In genomic region chr12:93612719-93613228, GRCh38 we compare ENCODE assay signal across 24 cellular contexts. TPM values are rescaled to one million over a fixed set of nuclear protein-coding genes. Genes with fewer than 3 reads are reported as not detected.
A peak's percentile ranks its signal among the peaks of the same experiment; 100 is the strongest.
DNase-seq lines count a peak whose midpoint lies in the region; ATAC-seq and TF ChIP-seq lines count a peak whose summit lies in the region.
"Had no signal": no experiment of that assay in that cellular context is flagged by ENCODE, and none has a peak within 500 bp of the region (broad histone marks: within the 10 kb centered on the region; RNA-seq: fewer than 3 reads in every experiment).

No MANE protein-coding gene starts in this region.

- no peaks in the 10 kb centered on the region for H3K36me3 ChIP-seq in neuronal stem cell (replicated peaks in 1 of 2; ENCODE audit: control insufficient read depth in 2 of 2, insufficient read depth in 2 of 2, low read length in 2 of 2)
- H3K36me3 ChIP-seq: BLaER1 had no signal

- H3K36me3 Mint-ChIP-seq in H9 (ENCODE audit: insufficient read depth in 1 of 3, low read depth in 3 of 3), result peaks cover 0 to under 1% (median 0%) of the 10 kb centered on the region in 3 experiments; a peak in 3 of 7 replicates
- H3K36me3 Mint-ChIP-seq: CD4-positive, CD25-positive, alpha-beta regulatory T cell had no signal

- peak overlapping the region; percentile 22 to 48 (median 30); a peak in 3 of 7 replicates for H3K27ac Mint-ChIP-seq in H9
- H3K27ac Mint-ChIP-seq: CD4-positive, CD25-positive, alpha-beta regulatory T cell had no signal

- peak; percentile 69 for DNase-seq in Ammon's horn (ENCODE audit: low spot score)
- no peak for DNase-seq in H9
- DNase-seq in hippocampal formation (lab: John Stamatoyannopoulos, UW), result peak; percentile 9 to 29
- DNase-seq in neuronal stem cell (ENCODE audit: low spot score), result no peak
- no peak for DNase-seq in NCI-H1092 (lab: John Stamatoyannopoulos, UW)
- no peak for DNase-seq in D341Med (ENCODE audit: low spot score)
- DNase-seq: CD4-positive, CD25-positive, alpha-beta regulatory T cell; DMS53; H7; IMR-90; MM.1S; NCI-H1417; NCI-H1694; NCI-H2081; NCI-H2227 treated with DMSO at 0.1 percent for 48 hours; NCI-H510A; NCI-H69; RPMI8226; SHP77 treated with DMSO at 0.1 percent for 48 hours had no signal

- H3K23ac ChIP-seq in H9 (ENCODE audit: insufficient read length, low read depth, low read length) (no peak overlapping the region), neuronal stem cell (ENCODE audit: low read depth, low read length, poor library complexity) (no peak overlapping the region)

- H4K5ac ChIP-seq in H9 (ENCODE audit: insufficient read length, low read depth, low read length), result no peak overlapping the region

- no peaks in the 10 kb centered on the region for H3K27me3 Mint-ChIP-seq in H9 (ENCODE audit: low read depth)

- H3K18ac ChIP-seq in H9 (ENCODE audit: insufficient read length, low read depth, low read length) (no peak overlapping the region), neuronal stem cell (ENCODE audit: low read length) (no peak overlapping the region)

- no peaks in the 10 kb centered on the region for H3K9me3 ChIP-seq in H9 (ENCODE audit: control insufficient read depth, low read depth, low read length)
- H3K9me3 ChIP-seq in neuronal stem cell (replicated peaks in 1 of 2; ENCODE audit: control insufficient read depth in 2 of 2, insufficient read depth in 1 of 2, low read depth in 1 of 2, low read length in 2 of 2), result no peaks in the 10 kb centered on the region

- H2BK12ac ChIP-seq in H9 (ENCODE audit: insufficient read length, low read depth, low read length) (no peak overlapping the region), neuronal stem cell (ENCODE audit: low read length) (no peak overlapping the region)

- TF ChIP-seq CTCF in H9 (conservative IDR thresholded peaks at IDR 0.05), result no peak

- no peak overlapping the region for H3K9ac ChIP-seq in H9 (ENCODE audit: extremely low read depth, insufficient read length, low read length)
- H3K9ac ChIP-seq in neuronal stem cell (ENCODE audit: low read depth, low read length, poor library complexity), result no peak overlapping the region
- H3K9ac ChIP-seq: BLaER1, KMS-11 had no signal

- H3K27ac ChIP-seq in H9 (ENCODE audit: insufficient read length, low read depth, low read length) (no peak overlapping the region), neuronal stem cell (replicated peaks; ENCODE audit: low read length) (no peak overlapping the region)
- H3K27ac ChIP-seq: BLaER1, KMS-11 had no signal

- H3K4me3 Mint-ChIP-seq in H9, result no peak overlapping the region
- H3K4me3 Mint-ChIP-seq: CD4-positive, CD25-positive, alpha-beta regulatory T cell had no signal

- H2BK20ac ChIP-seq in H9 (ENCODE audit: low read depth, low read length, poor library complexity, severe bottlenecking), result no peak overlapping the region

- no peak overlapping the region for H3T11ph ChIP-seq in H9 (ENCODE audit: low read length)

- H3K14ac ChIP-seq in H9 (ENCODE audit: insufficient read depth, low read length), result no peak overlapping the region
- no peak overlapping the region for H3K14ac ChIP-seq in neuronal stem cell (ENCODE audit: low read length)

- no peak overlapping the region for H4K91ac ChIP-seq in H9 (ENCODE audit: insufficient read length, low read depth, low read length)
- H4K91ac ChIP-seq in neuronal stem cell (ENCODE audit: low read depth, low read length, poor library complexity), result no peak overlapping the region

- H3K4me2 ChIP-seq in H9 (ENCODE audit: insufficient read depth, insufficient read length, low read length), result no peak overlapping the region
- H3K4me2 ChIP-seq in neuronal stem cell (ENCODE audit: insufficient read depth, low read length, poor library complexity, severe bottlenecking), result no peak overlapping the region
- H3K4me2 ChIP-seq: BLaER1, KMS-11 had no signal

- no peaks in the 10 kb centered on the region for H3K23me2 ChIP-seq in H9 (ENCODE audit: insufficient read length, low read depth, low read length, poor library complexity, severe bottlenecking)

- no peaks in the 10 kb centered on the region for H4K20me1 ChIP-seq in H9 (ENCODE audit: control insufficient read depth, insufficient read depth, insufficient read length)
- H4K20me1 ChIP-seq: BLaER1 had no signal

- H2BK5ac ChIP-seq in H9 (ENCODE audit: insufficient read length, low read length) (no peak overlapping the region), neuronal stem cell (ENCODE audit: low read length) (no peak overlapping the region)

- H2BK120ac ChIP-seq in H9 (ENCODE audit: low read depth, low read length, poor library complexity, severe bottlenecking) (no peak overlapping the region), neuronal stem cell (ENCODE audit: low read depth, low read length) (no peak overlapping the region)

- peaks cover 9% of the 10 kb centered on the region; the same call in 1 of the 2 replicates for H3K4me1 ChIP-seq in H9 (ENCODE audit: insufficient read depth, low read length)
- peaks cover 7 to 10% of the 10 kb centered on the region in 2 donors for H3K4me1 ChIP-seq in neuronal stem cell (ENCODE audit: control insufficient read depth in 2 of 2, insufficient read depth in 1 of 2, low read depth in 1 of 2, low read length in 2 of 2)
- H3K4me1 ChIP-seq: BLaER1 had no signal

- H3K56ac ChIP-seq in H9 (ENCODE audit: insufficient read length, low read depth, low read length), result no peak overlapping the region

- H3K4me3 ChIP-seq in neuronal stem cell (ENCODE audit: low read length in 2 of 2), result no peak overlapping the region
- H3K4me3 ChIP-seq: BLaER1 had no signal

- H3K4ac ChIP-seq in H9 (ENCODE audit: low read depth, low read length), result no peak overlapping the region
- no peak overlapping the region for H3K4ac ChIP-seq in neuronal stem cell (ENCODE audit: low read length)

- WGBS in H9 (ENCODE audit: extremely low coverage, insufficient read length, low lambda C conversion rate), result no CpG with 5 or more reads among the region's 4 CpGs
- no CpG with 5 or more reads among the region's 4 CpGs for WGBS in neuronal stem cell (ENCODE audit: extremely low coverage in 2 of 2, insufficient read length in 2 of 2, insufficient replicate concordance in 1 of 2), 2 donors

- H3K4me1 Mint-ChIP-seq in H9, result peaks cover 49 to 56% of the 10 kb centered on the region in 2 experiments

- H2BK15ac ChIP-seq in H9 (ENCODE audit: low read depth, low read length), result no peak overlapping the region
- H2BK15ac ChIP-seq in neuronal stem cell (ENCODE audit: low read length), result no peak overlapping the region

- H2AK5ac ChIP-seq in H9 (ENCODE audit: insufficient read length, low read length) (no peak overlapping the region), neuronal stem cell (ENCODE audit: low read depth, low read length) (no peak overlapping the region)

- no peaks in the 10 kb centered on the region for H3K79me1 ChIP-seq in H9 (ENCODE audit: insufficient read depth, low read depth, low read length, poor library complexity, severe bottlenecking)
- H3K79me1 ChIP-seq in neuronal stem cell (ENCODE audit: low read depth, low read length), result no peaks in the 10 kb centered on the region

- H3K79me2 ChIP-seq in H9 (ENCODE audit: insufficient read depth, low read length), result no peaks in the 10 kb centered on the region

- H3K27me3 ChIP-seq in H9 (ENCODE audit: insufficient read depth, low read length) (no peaks in the 10 kb centered on the region), neuronal stem cell (ENCODE audit: control insufficient read depth in 3 of 3, insufficient read depth in 3 of 3, low read depth in 1 of 3, low read length in 3 of 3) (no peaks in the 10 kb centered on the region)
- H3K27me3 ChIP-seq: BLaER1 had no signal

- ATAC-seq in HG02870 (IDR thresholded peaks at IDR 0.05; ENCODE audit: unreplicated experiment) (no peak), HG02981 (IDR thresholded peaks at IDR 0.05; ENCODE audit: unreplicated experiment) (no peak)

- peaks cover 3 to 4% of the 10 kb centered on the region in 2 experiments; a peak in 4 of 5 replicates for H3K9me3 Mint-ChIP-seq in H9

- H2AFZ ChIP-seq in H9 (ENCODE audit: low read length), result peak overlapping the region; percentile 80
- H2AFZ ChIP-seq in neuronal stem cell (ENCODE audit: low read length), result peak overlapping the region; percentile 15

- H4K8ac ChIP-seq in H9 (replicated peaks; ENCODE audit: insufficient read length, low read depth, low read length) (no peak overlapping the region), neuronal stem cell (ENCODE audit: low read depth, low read length) (no peak overlapping the region)

RNA-seq across cellular contexts. Expression of gene SOCS2, which starts 40.3 kb away (rescaled TPM):
- 57.2 and 59.0 TPM in 2 replicates for total RNA-seq in H9 (2021)
- polyA plus RNA-seq in neuronal stem cell (2013, experiment 1 of 2), result 4.2 TPM
- 4.6 TPM for polyA plus RNA-seq in neuronal stem cell (2013, experiment 2 of 2)
- total RNA-seq: G401 had no signal

Comparison
In these comparisons a context has a peak if more than half of its experiments do, and no peak if none do; other contexts are left out.
1. DNase-seq: peak in Ammon's horn (single experiment) and hippocampal formation (2 of 2); none in H9 (single experiment), neuronal stem cell (single experiment), NCI-H1092 (single experiment) and D341Med (single experiment).